14 cellular contexts compared by ENCODE assay signal in the genomic region with DNA sequence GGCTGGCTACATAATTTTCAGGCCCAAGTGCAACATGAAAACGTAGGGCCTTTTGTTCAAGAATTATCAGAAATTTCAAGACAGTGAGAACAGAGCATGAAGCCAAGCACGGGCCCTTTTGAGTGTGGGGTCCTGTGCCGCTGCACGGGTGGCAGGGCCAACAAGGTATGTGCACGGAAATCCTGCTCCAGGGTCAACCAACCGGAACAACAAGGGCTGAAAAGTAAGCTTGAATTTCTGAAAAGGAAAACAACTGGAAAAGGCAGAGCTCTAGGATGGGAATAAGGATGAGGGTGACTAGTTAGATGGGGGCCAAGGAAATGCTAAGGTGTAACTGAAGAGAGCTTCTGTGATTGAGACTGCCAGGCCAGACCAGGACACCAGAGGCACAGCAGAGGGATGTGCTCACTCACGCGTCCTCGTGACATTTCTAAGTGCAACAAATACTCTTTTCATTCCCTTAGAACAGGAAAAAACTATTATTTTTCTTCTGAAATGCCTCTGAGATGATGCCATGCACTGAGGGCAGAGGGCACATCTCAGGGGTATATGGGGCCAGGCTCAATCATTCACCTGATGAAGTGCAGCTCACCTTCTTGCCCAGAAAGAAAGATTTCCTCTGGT.
DNase-seq lines count a peak whose midpoint lies in the region; ATAC-seq and TF ChIP-seq lines count a peak whose summit lies in the region.
"Had no signal": no experiment of that assay in that cellular context is flagged by ENCODE, and none has a peak within 500 bp of the region (broad histone marks: within the 10 kb centered on the region; RNA-seq: fewer than 3 reads in every experiment).

No MANE protein-coding gene starts in this region.

- CTCF ChIA-PET in naive thymus-derived CD4-positive, alpha-beta T cell (lab: Charles Lee): interaction anchor here (0.6 kb wide), 1 partner anchor 17 kb away, joined by 3 read pairs; no protein-coding TSS in a partner anchor

- peaks cover 7 to 14% of the 10 kb centered on the region in 2 donors for H3K4me1 ChIP-seq in naive thymus-derived CD4-positive, alpha-beta T cell (ENCODE audit: control insufficient read depth in 2 of 2, insufficient read depth in 2 of 2, low read length in 2 of 2)
- H3K4me1 ChIP-seq in colonic mucosa: peaks cover 11% of the 10 kb centered on the region

- H3K36me3 ChIP-seq in naive thymus-derived CD4-positive, alpha-beta T cell (ENCODE audit: control insufficient read depth in 2 of 3, insufficient read depth in 3 of 3, low read length in 3 of 3): no peaks in the 10 kb centered on the region
- H3K36me3 ChIP-seq in colonic mucosa: no peaks in the 10 kb centered on the region
- H3K36me3 ChIP-seq: transverse colon had no signal

- H3K4me3 Mint-ChIP-seq in glutamatergic neuron (ENCODE audit: unreplicated experiment): peak overlapping the region; percentile 71
- H3K4me3 Mint-ChIP-seq in naive thymus-derived CD4-positive, alpha-beta T cell: no peak overlapping the region
- H3K4me3 Mint-ChIP-seq: activated CD4-positive, alpha-beta T cell treated with anti-CD3 and anti-CD28 coated beads for 36 hours had no signal

- peaks cover 13% of the 10 kb centered on the region for H3K9me3 Mint-ChIP-seq in glutamatergic neuron (ENCODE audit: unreplicated experiment)
- H3K9me3 Mint-ChIP-seq in naive thymus-derived CD4-positive, alpha-beta T cell: no peaks in the 10 kb centered on the region

- H3K36me3 Mint-ChIP-seq in glutamatergic neuron (ENCODE audit: unreplicated experiment): no peaks in the 10 kb centered on the region
- H3K36me3 Mint-ChIP-seq in naive thymus-derived CD4-positive, alpha-beta T cell: peaks cover 0 to 11% (median 0%) of the 10 kb centered on the region in 5 donors

- H3K27ac Mint-ChIP-seq in glutamatergic neuron (ENCODE audit: unreplicated experiment): peak overlapping the region; percentile 97
- H3K27ac Mint-ChIP-seq in naive thymus-derived CD4-positive, alpha-beta T cell: peak overlapping the region in 1 of 9 donors; percentile 28
- H3K27ac Mint-ChIP-seq: activated CD4-positive, alpha-beta T cell treated with anti-CD3 and anti-CD28 coated beads for 36 hours had no signal

- peak; percentile 17 for ATAC-seq in sciatic nerve
- no peak for ATAC-seq in naive thymus-derived CD4-positive, alpha-beta T cell
- no peak for ATAC-seq in HG03354 (IDR thresholded peaks at IDR 0.05; ENCODE audit: poor library complexity, severe bottlenecking, unreplicated experiment)
- ATAC-seq: activated CD4-positive, alpha-beta T cell treated with anti-CD3 and anti-CD28 coated beads for 36 hours had no signal

- H3K9ac ChIP-seq in colonic mucosa (ENCODE audit: low read depth in 2 of 2, low read length in 2 of 2): no peak overlapping the region

- peaks cover 13% of the 10 kb centered on the region for H3K27me3 Mint-ChIP-seq in glutamatergic neuron (ENCODE audit: unreplicated experiment)
- H3K27me3 Mint-ChIP-seq in naive thymus-derived CD4-positive, alpha-beta T cell: no peaks in the 10 kb centered on the region
- H3K27me3 Mint-ChIP-seq: activated CD4-positive, alpha-beta T cell treated with anti-CD3 and anti-CD28 coated beads for 36 hours had no signal

- no peaks in the 10 kb centered on the region for H3K27me3 ChIP-seq in naive thymus-derived CD4-positive, alpha-beta T cell (ENCODE audit: control insufficient read depth in 2 of 2, insufficient read depth in 2 of 2, low read length in 2 of 2)
- H3K27me3 ChIP-seq in colonic mucosa: no peaks in the 10 kb centered on the region
- H3K27me3 ChIP-seq: esophagus muscularis mucosa, transverse colon had no signal

- intact Hi-C loops in sciatic nerve (cut with DNase I): no loop called here
- intact Hi-C loops in naive thymus-derived CD4-positive, alpha-beta T cell (cut with micrococcal nuclease): no loop called here
- intact Hi-C loops in colonic mucosa (cut with DNase I): no loop called here

- POLR2A ChIA-PET in naive thymus-derived CD4-positive, alpha-beta T cell (lab: Charles Lee): no interaction called here

- in situ Hi-C loops in Caki2 (cut with HindIII; ENCODE audit: low pct_unique_long_range_greater_than_20kb, low sequenced_read_pairs): no loop called here
- in situ Hi-C loops in SK-MEL-5 (cut with HindIII; ENCODE audit: low pct_unique_long_range_greater_than_20kb, low sequenced_read_pairs): no loop called here

- TF ChIP-seq CTCF in glutamatergic neuron (IDR thresholded peaks at IDR 0.05; ENCODE audit: partially characterized antibody, unreplicated experiment) (no peak), colonic mucosa (IDR thresholded peaks at IDR 0.05) (no peak)

- peak; percentile 76 for DNase-seq in Caki2 (ENCODE audit: low read depth)
- peak; percentile 22 for DNase-seq in SK-MEL-5 (ENCODE audit: low read depth, low spot score)
- no peak for DNase-seq in glutamatergic neuron
- no peak for DNase-seq in sciatic nerve (ENCODE audit: low spot score)
- no peak for DNase-seq in stimulated activated CD4-positive, alpha-beta T cell treated with anti-CD3 and anti-CD28 coated beads, Interleukin-4, amount 100 ng/mL, for 24 hours
- DNase-seq in naive thymus-derived CD4-positive, alpha-beta T cell: no peak
- DNase-seq in colonic mucosa: no peak
- DNase-seq: activated CD4-positive, alpha-beta T cell treated with anti-CD3 and anti-CD28 coated beads for 36 hours; GF-D8; T1000; transverse colon had no signal

- no peak overlapping the region for H3K27ac ChIP-seq in naive thymus-derived CD4-positive, alpha-beta T cell (ENCODE audit: low read depth, low read length)
- H3K27ac ChIP-seq in colonic mucosa: no peak overlapping the region
- H3K27ac ChIP-seq: SK-N-MC had no signal

- no peaks in the 10 kb centered on the region for H3K9me3 ChIP-seq in naive thymus-derived CD4-positive, alpha-beta T cell (ENCODE audit: control insufficient read depth in 2 of 3, low read length in 3 of 3)
- H3K9me3 ChIP-seq in colonic mucosa: no peaks in the 10 kb centered on the region
- H3K9me3 ChIP-seq: esophagus muscularis mucosa, transverse colon had no signal

- no peak overlapping the region for H3K4me3 ChIP-seq in naive thymus-derived CD4-positive, alpha-beta T cell (ENCODE audit: low read length)
- H3K4me3 ChIP-seq in colonic mucosa: no peak overlapping the region
- H3K4me3 ChIP-seq: esophagus muscularis mucosa, SK-N-MC, transverse colon had no signal

- H3K4me1 Mint-ChIP-seq in glutamatergic neuron (ENCODE audit: low read depth, unreplicated experiment): peaks cover 53% of the 10 kb centered on the region
- peaks cover 13 to 23% (median 14%) of the 10 kb centered on the region in 7 donors for H3K4me1 Mint-ChIP-seq in naive thymus-derived CD4-positive, alpha-beta T cell

Comparison
In these comparisons a context has a peak if more than half of its experiments do, and no peak if none do; other contexts are left out.
1. DNase-seq: peak in Caki2 (single experiment) and SK-MEL-5 (single experiment); none in glutamatergic neuron (single experiment), sciatic nerve (single experiment), stimulated activated CD4-positive, alpha-beta T cell treated with anti-CD3 and anti-CD28 coated beads, Interleukin-4, amount 100 ng/mL, for 24 hours (single experiment), naive thymus-derived CD4-positive, alpha-beta T cell (0 of 9) and colonic mucosa (single experiment).